ENCODE assay signal across 6 cellular contexts in the genomic region with DNA sequence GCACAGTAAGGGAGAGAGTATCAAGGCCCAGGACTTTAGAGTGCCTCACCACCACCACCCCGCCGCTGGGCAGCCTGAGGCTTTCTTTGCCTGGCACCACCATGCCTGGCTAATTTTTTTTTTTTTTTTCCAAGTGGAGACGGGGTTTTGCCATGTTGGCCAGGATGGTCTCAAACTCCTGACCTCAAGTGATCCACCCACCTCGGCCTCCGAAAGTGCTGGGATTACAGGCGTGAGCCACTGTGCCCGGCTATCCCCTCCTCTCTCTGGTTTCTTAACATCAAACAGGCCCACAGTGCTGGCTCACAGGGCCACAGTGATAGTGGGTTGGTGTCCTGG. TPM values are rescaled to one million over a fixed set of nuclear protein-coding genes. Genes with fewer than 3 reads are reported as not detected.
DNase-seq lines count a peak whose midpoint lies in the region; ATAC-seq, FAIRE-seq and TF ChIP-seq lines count a peak whose summit lies in the region.
"Not testable (repeated sequence)": the region's sequence is repeated elsewhere in the genome, so short reads cannot be mapped to it uniquely, and the experiment has no call there.

No MANE protein-coding gene starts in this region.

- H3K4me3 ChIP-seq in mammary epithelial cell (replicated peaks in 1 of 3; ENCODE audit: insufficient read depth in 1 of 3, low read depth in 2 of 3, low read length in 3 of 3): peak overlapping the region in 1 of 3 experiments; percentile 4
- H3K4me3 ChIP-seq in hepatocyte: not testable (repeated sequence)
- peak overlapping the region; percentile 38 for H3K4me3 ChIP-seq in osteoblast (ENCODE audit: insufficient read depth, low read length)

- not testable (repeated sequence) for H3K36me3 ChIP-seq in mammary epithelial cell (ENCODE audit: insufficient read depth, low read length); hepatocyte (replicated peaks; ENCODE audit: insufficient read depth, low read depth)
- peaks cover 31% of the 10 kb centered on the region for H3K36me3 ChIP-seq in osteoblast (ENCODE audit: insufficient read depth, low read length)

- H3K4me2 ChIP-seq in mammary epithelial cell (ENCODE audit: insufficient read depth, low read depth, low read length) (peak overlapping the region; percentile 59), osteoblast (ENCODE audit: insufficient read depth, low read length) (peak overlapping the region; percentile 67)
- H3K4me2 ChIP-seq in hepatocyte: not testable (repeated sequence)

- H3K9me3 ChIP-seq in mammary epithelial cell (replicated peaks; ENCODE audit: insufficient read depth, low read length); hepatocyte (ENCODE audit: low read depth); osteoblast (ENCODE audit: low read depth, low read length): not testable (repeated sequence)

- not testable (repeated sequence) for BruUV-seq in mammary epithelial cell (replicated peaks; lab: Mats Ljungman, UMichigan)

- H3K4me1 ChIP-seq in mammary epithelial cell (ENCODE audit: insufficient read depth, low read length): peaks cover 35% of the 10 kb centered on the region
- H3K4me1 ChIP-seq in hepatocyte (ENCODE audit: insufficient read depth): peaks cover 18% of the 10 kb centered on the region
- peaks cover 24% of the 10 kb centered on the region for H3K4me1 ChIP-seq in osteoblast (ENCODE audit: insufficient read depth, low read length)

- not testable (repeated sequence) for H3K9me2 ChIP-seq in hepatocyte (replicated peaks; ENCODE audit: insufficient read depth)

- peak overlapping the region; percentile 17 for H3K9ac ChIP-seq in mammary epithelial cell (ENCODE audit: insufficient read depth, low read length)

- DNase-seq in GM12892 (ENCODE audit: insufficient read length); activated B cell treated with CpG ODN at 0.5 μM for 24 hours; mammary epithelial cell; hepatocyte (ENCODE audit: low spot score); osteoblast (ENCODE audit: insufficient read length, low spot score, missing footprints); type B pancreatic cell (ENCODE audit: extremely low spot score, unreplicated experiment): not testable (repeated sequence)

- H4K20me1 ChIP-seq in mammary epithelial cell (ENCODE audit: insufficient read depth, low read length); hepatocyte (ENCODE audit: insufficient read depth, poor library complexity, severe bottlenecking): not testable (repeated sequence)
- peaks cover 55% of the 10 kb centered on the region for H4K20me1 ChIP-seq in osteoblast (ENCODE audit: insufficient read depth, low read length)

- not testable (repeated sequence) for H3K27me3 Mint-ChIP-seq in activated B cell treated with CpG ODN at 0.5 μM for 24 hours, type B pancreatic cell

- in situ Hi-C loops in mammary epithelial cell (cut with MboI; ENCODE audit: low sequenced_read_pairs in 2 of 2): not testable (repeated sequence)

- 15% methylated on average over 3 of the region's 7 CpGs for WGBS in mammary epithelial cell (ENCODE audit: low coverage, missing lambda C conversion rate)
- WGBS in hepatocyte (ENCODE audit: low lambda C conversion rate, missing lambda C conversion rate): 83% methylated on average over 7 of the region's 7 CpGs

- H3K27me3 ChIP-seq in mammary epithelial cell (ENCODE audit: insufficient read depth, low read length); hepatocyte; osteoblast (ENCODE audit: insufficient read depth, low read length): not testable (repeated sequence)

- H3K27ac ChIP-seq in mammary epithelial cell (ENCODE audit: insufficient read depth, low read depth, low read length): peak overlapping the region; percentile 75
- H3K27ac ChIP-seq in hepatocyte: peak overlapping the region; percentile 76
- H3K27ac ChIP-seq in osteoblast (ENCODE audit: low read depth, low read length): peak overlapping the region; percentile 75

- not testable (repeated sequence) for H2AFZ ChIP-seq in mammary epithelial cell (ENCODE audit: low read depth, low read length); hepatocyte; osteoblast (ENCODE audit: low read length)

- not testable (repeated sequence) for TF ChIP-seq CTCF in activated B cell treated with CpG ODN at 0.5 μM for 24 hours (IDR thresholded peaks at IDR 0.05); mammary epithelial cell (conservative IDR thresholded peaks at IDR 0.05 in 1 of 2, IDR thresholded peaks at IDR 0.05 in 1 of 2; ENCODE audit: extremely low read depth in 1 of 2, insufficient read depth in 1 of 2, low read depth in 1 of 2, low read length in 2 of 2); hepatocyte (IDR thresholded peaks at IDR 0.05; ENCODE audit: poor library complexity); osteoblast (IDR thresholded peaks at IDR 0.05; ENCODE audit: extremely low read depth, low read depth, low read length); type B pancreatic cell (conservative IDR thresholded peaks at IDR 0.05)

- peak overlapping the region; percentile 83 for H3K4me3 Mint-ChIP-seq in activated B cell treated with CpG ODN at 0.5 μM for 24 hours
- not testable (repeated sequence) for H3K4me3 Mint-ChIP-seq in type B pancreatic cell

- H3K4me1 Mint-ChIP-seq in activated B cell treated with CpG ODN at 0.5 μM for 24 hours (peaks cover 71% of the 10 kb centered on the region), type B pancreatic cell (ENCODE audit: unreplicated experiment) (peaks cover 11% of the 10 kb centered on the region)

- not testable (repeated sequence) for ATAC-seq in activated B cell treated with CpG ODN at 0.5 μM for 24 hours (ENCODE audit: low read depth)

- dilution Hi-C loops in mammary epithelial cell (cut with HindIII; ENCODE audit: low sequenced_read_pairs): not testable (repeated sequence)

- H3K79me2 ChIP-seq in mammary epithelial cell (ENCODE audit: insufficient read depth, low read length): peaks cover 92% of the 10 kb centered on the region
- H3K79me2 ChIP-seq in hepatocyte: peaks cover 44% of the 10 kb centered on the region
- H3K79me2 ChIP-seq in osteoblast (ENCODE audit: insufficient read depth, low read length): peaks cover 80% of the 10 kb centered on the region

- intact Hi-C loops in activated B cell treated with CpG ODN at 0.5 μM for 24 hours (cut with micrococcal nuclease): loop anchor here (1.0 to 10.0 kb wide), 4 partner anchors 53 to 703 kb away; a partner anchor contains a TSS
- intact Hi-C loops in mammary epithelial cell (cut with micrococcal nuclease): not testable (repeated sequence)

- CTCF ChIA-PET in activated B cell treated with CpG ODN at 0.5 μM for 24 hours (lab: Charles Lee): interaction anchor here (1.2 to 1.7 kb wide), 3 partner anchors 14 to 29 kb away, joined by 4 to 5 read pairs (median 4); a partner anchor contains a TSS
- CTCF ChIA-PET in mammary epithelial cell (lab: Charles Lee; ENCODE audit: low non-redundant PET): not testable (repeated sequence)

- peaks cover 44% of the 10 kb centered on the region for H3K36me3 Mint-ChIP-seq in activated B cell treated with CpG ODN at 0.5 μM for 24 hours (ENCODE audit: low read depth)
- not testable (repeated sequence) for H3K36me3 Mint-ChIP-seq in type B pancreatic cell

- POLR2A ChIA-PET in activated B cell treated with CpG ODN at 0.5 μM for 24 hours (lab: Charles Lee): interaction anchor here (0.5 to 10.5 kb wide), 10 partner anchors 10 to 237 kb away, joined by 3 to 189 read pairs (median 5); a partner anchor contains a TSS

- not testable (repeated sequence) for H3K9me3 Mint-ChIP-seq in activated B cell treated with CpG ODN at 0.5 μM for 24 hours, type B pancreatic cell

- TF ChIP-seq POLR2A in GM12892 (IDR thresholded peaks at IDR 0.05; ENCODE audit: low read depth, low read length): peak; percentile 7; the same call in 1 of the 2 replicates

- peak overlapping the region; percentile 98 for H3K27ac Mint-ChIP-seq in activated B cell treated with CpG ODN at 0.5 μM for 24 hours
- peak overlapping the region; percentile 89 for H3K27ac Mint-ChIP-seq in type B pancreatic cell

- not testable (repeated sequence) for FAIRE-seq in GM12892 (lab: Jason Lieb, UNC)

RNA-seq across cellular contexts. Expression of a gene that starts 5.1 kb away (rescaled TPM):
- polyA plus RNA-seq in GM12892 (2012; ENCODE audit: missing spikeins): 230 TPM
- 300 and 312 TPM in 2 replicates for total RNA-seq in activated B cell treated with CpG ODN at 0.5 μM for 24 hours
- total RNA-seq in mammary epithelial cell: 100 to 1,000 TPM; 196 to 228 TPM
- 547 TPM for polyA plus RNA-seq in mammary epithelial cell
- 215 TPM for polyA minus RNA-seq in mammary epithelial cell
- total RNA-seq in hepatocyte: 139 and 153 TPM in 2 replicates
- 199 and 205 TPM in 2 replicates for polyA plus RNA-seq in hepatocyte
- 248 and 273 TPM in 2 replicates for total RNA-seq in osteoblast
- 55.0 and 125 TPM in 2 replicates for total RNA-seq in type B pancreatic cell (ENCODE audit: low replicate concordance)

RNA-seq across cellular contexts. Expression of a gene that starts 28.7 kb away (rescaled TPM):
- 108 TPM for polyA plus RNA-seq in GM12892 (2012; ENCODE audit: missing spikeins)
- total RNA-seq in activated B cell treated with CpG ODN at 0.5 μM for 24 hours (105 and 134 TPM in 2 replicates), mammary epithelial cell (100 to 1,000 TPM in 1 of 2 donors, 10 to 100 TPM in 1; 23.0 to 182 TPM), hepatocyte (93.9 and 110 TPM in 2 replicates), osteoblast (33.0 and 33.7 TPM in 2 replicates), type B pancreatic cell (ENCODE audit: low replicate concordance) (112 and 115 TPM in 2 replicates)
- polyA plus RNA-seq in mammary epithelial cell (60.9 TPM), hepatocyte (52.6 and 76.5 TPM in 2 replicates)
- 30.6 TPM for polyA minus RNA-seq in mammary epithelial cell

RNA-seq across cellular contexts. Expression of a gene that starts 29.1 kb away (rescaled TPM):
- 130 TPM for polyA plus RNA-seq in GM12892 (2012; ENCODE audit: missing spikeins)
- total RNA-seq in activated B cell treated with CpG ODN at 0.5 μM for 24 hours (93.7 and 113 TPM in 2 replicates), mammary epithelial cell (100 to 1,000 TPM in 1 of 2 donors, 10 to 100 TPM in 1; 52.3 to 140 TPM), hepatocyte (77.5 and 87.7 TPM in 2 replicates), osteoblast (122 and 124 TPM in 2 replicates), type B pancreatic cell (ENCODE audit: low replicate concordance) (102 and 166 TPM in 2 replicates)
- polyA plus RNA-seq in mammary epithelial cell (59.9 TPM), hepatocyte (233 and 235 TPM in 2 replicates)
- polyA minus RNA-seq in mammary epithelial cell: 26.9 TPM

RNA-seq across cellular contexts. Expression of a gene that starts 54.0 kb away (rescaled TPM):
- polyA plus RNA-seq in GM12892 (2012; ENCODE audit: missing spikeins): 57.4 TPM
- total RNA-seq in activated B cell treated with CpG ODN at 0.5 μM for 24 hours (47.3 and 51.6 TPM in 2 replicates), mammary epithelial cell (100 to 1,000 TPM; 177 to 218 TPM), hepatocyte (158 and 166 TPM in 2 replicates), osteoblast (132 and 158 TPM in 2 replicates), type B pancreatic cell (ENCODE audit: low replicate concordance) (164 and 209 TPM in 2 replicates)
- polyA plus RNA-seq in mammary epithelial cell (249 TPM), hepatocyte (190 and 194 TPM in 2 replicates)
- 373 TPM for polyA minus RNA-seq in mammary epithelial cell

RNA-seq across cellular contexts. Expression of a gene that starts 58.9 kb away (rescaled TPM):
- 3.1 TPM for polyA plus RNA-seq in GM12892 (2012; ENCODE audit: missing spikeins)
- total RNA-seq in activated B cell treated with CpG ODN at 0.5 μM for 24 hours: 8.4 and 13.4 TPM in 2 replicates
- 1 to 10 TPM; 7.0 to 7.2 TPM for total RNA-seq in mammary epithelial cell
- polyA plus RNA-seq in mammary epithelial cell: 5.2 TPM
- polyA minus RNA-seq in mammary epithelial cell: 31.8 TPM
- total RNA-seq in hepatocyte: 9.2 and 11.3 TPM in 2 replicates
- polyA plus RNA-seq in hepatocyte: 7.0 and 10.8 TPM in 2 replicates
- 5.3 and 7.6 TPM in 2 replicates for total RNA-seq in osteoblast
- 7.9 and 11.3 TPM in 2 replicates for total RNA-seq in type B pancreatic cell (ENCODE audit: low replicate concordance)
